18 cellular contexts compared by ENCODE assay signal in genomic region chr18:25256439-25256838, GRCh38.
"Had no signal": no experiment of that assay in that cellular context is flagged by ENCODE, and none has a peak within 500 bp of the region (broad histone marks: within the 10 kb centered on the region; RNA-seq: fewer than 3 reads in every experiment).

No MANE protein-coding gene starts in this region.

- H3K27ac Mint-ChIP-seq: dendritic cell treated with granulocyte-macrophage colony-stimulating factor and Interleukin-4, amounts not matched to agents 40 ng/mL and 50 ng/mL, for 4 days; effector memory CD8-positive, alpha-beta T cell; mesothelial cell of epicardium; natural killer cell; progenitor cell of endocrine pancreas; type B pancreatic cell had no signal

- FAIRE-seq: colon, endothelial cell of umbilical vein, urothelium cell line had no signal

- H3K27ac ChIP-seq: foreskin keratinocyte, pancreas had no signal

- H3K4me3 ChIP-seq: pancreas, smooth muscle cell had no signal

- H3K4me1 Mint-ChIP-seq: natural killer cell had no signal

- DNase-seq: effector memory CD8-positive, alpha-beta T cell; erythroblast; foreskin keratinocyte; islet precursor cell; natural killer cell; occipital lobe; pancreas; right cardiac atrium; stimulated activated CD4-positive, alpha-beta T cell treated with anti-CD3 and anti-CD28 coated beads, Interleukin-2, amount 100 ng/mL, for 48 hours; stimulated activated naive CD4-positive, alpha-beta T cell treated with Interleukin-2 at 50 U/mL for 16 hours had no signal

- H3K9me3 ChIP-seq: pancreas had no signal

- H3K27me3 ChIP-seq: foreskin keratinocyte, pancreas had no signal

- H3K36me3 Mint-ChIP-seq: natural killer cell had no signal

- H3K9me3 Mint-ChIP-seq: dendritic cell treated with granulocyte-macrophage colony-stimulating factor and Interleukin-4, amounts not matched to agents 40 ng/mL and 50 ng/mL, for 4 days; mesothelial cell of epicardium; type B pancreatic cell had no signal

- H3K27me3 Mint-ChIP-seq: dendritic cell treated with granulocyte-macrophage colony-stimulating factor and Interleukin-4, amounts not matched to agents 40 ng/mL and 50 ng/mL, for 4 days; effector memory CD8-positive, alpha-beta T cell; type B pancreatic cell had no signal

- H3K36me3 ChIP-seq: pancreas had no signal

- H3K4me1 ChIP-seq: foreskin keratinocyte, pancreas had no signal

- H3K4me2 ChIP-seq: smooth muscle cell had no signal

- H3K4me3 Mint-ChIP-seq: dendritic cell treated with granulocyte-macrophage colony-stimulating factor and Interleukin-4, amounts not matched to agents 40 ng/mL and 50 ng/mL, for 4 days; effector memory CD8-positive, alpha-beta T cell; mesothelial cell of epicardium; natural killer cell; type B pancreatic cell had no signal
